Comparison of ENCODE assay signal across 21 cellular contexts in the genomic region with DNA sequence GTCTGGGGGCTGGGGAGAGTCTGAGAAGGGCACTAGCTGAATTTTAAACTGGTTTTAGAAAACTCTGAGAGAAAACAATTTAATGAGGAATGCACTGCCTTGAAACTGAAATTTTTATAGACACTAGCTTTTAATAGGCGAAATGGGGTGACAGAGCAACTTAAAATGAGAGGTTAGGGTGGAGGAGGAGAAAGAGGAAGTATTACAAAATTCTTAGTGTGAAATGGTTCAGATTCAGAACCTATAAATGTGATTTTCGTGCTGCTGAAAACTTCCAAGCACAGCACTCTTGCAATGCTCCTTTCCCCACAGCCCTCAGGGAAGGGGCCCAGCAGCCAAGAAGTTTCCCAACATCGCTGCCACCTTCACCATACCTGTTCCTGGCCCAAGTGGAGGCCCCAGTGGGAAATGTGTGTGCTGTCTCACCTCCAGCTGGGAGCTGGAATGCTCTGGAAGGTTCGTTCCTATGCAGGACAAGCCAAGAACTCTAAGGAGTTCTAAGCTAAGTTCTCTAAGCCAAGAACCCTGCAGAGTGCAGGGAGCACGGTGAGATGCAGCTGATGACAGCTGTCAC.
DNase-seq lines count a peak whose midpoint lies in the region; ATAC-seq, FAIRE-seq and TF ChIP-seq lines count a peak whose summit lies in the region.
"Had no signal": no experiment of that assay in that cellular context is flagged by ENCODE, and none has a peak within 500 bp of the region (broad histone marks: within the 10 kb centered on the region; RNA-seq: fewer than 3 reads in every experiment).

No MANE protein-coding gene starts in this region.

- H3K36me3 ChIP-seq in SK-N-MC (ENCODE audit: insufficient read depth, low read length) (no peaks in the 10 kb centered on the region), kidney (ENCODE audit: control insufficient read depth in 1 of 2, insufficient read depth in 2 of 2, low read length in 2 of 2) (no peaks in the 10 kb centered on the region)
- no peaks in the 10 kb centered on the region for H3K36me3 ChIP-seq in naive thymus-derived CD4-positive, alpha-beta T cell (ENCODE audit: control insufficient read depth in 2 of 3, insufficient read depth in 3 of 3, low read length in 3 of 3)
- H3K36me3 ChIP-seq: neutrophil had no signal

- H3K27me3 ChIP-seq in naive thymus-derived CD4-positive, alpha-beta T cell (ENCODE audit: control insufficient read depth in 2 of 2, insufficient read depth in 2 of 2, low read length in 2 of 2), result no peaks in the 10 kb centered on the region
- H3K27me3 ChIP-seq: neutrophil had no signal

- peak overlapping the region; percentile 77 for H3K27ac ChIP-seq in SK-N-MC
- no peak overlapping the region for H3K27ac ChIP-seq in naive thymus-derived CD4-positive, alpha-beta T cell (ENCODE audit: low read depth, low read length)
- H3K27ac ChIP-seq in kidney (ENCODE audit: low read depth in 2 of 2, low read length in 2 of 2), result no peak overlapping the region
- H3K27ac ChIP-seq: epithelial cell of prostate, neutrophil, psoas muscle had no signal

- H3K27ac Mint-ChIP-seq in CD14-positive monocyte, result peak overlapping the region; percentile 83 to 94 (median 92)
- peak overlapping the region in 5 of 9 donors; percentile 18 to 65 (median 56) for H3K27ac Mint-ChIP-seq in naive thymus-derived CD4-positive, alpha-beta T cell
- H3K27ac Mint-ChIP-seq: activated naive CD8-positive, alpha-beta T cell treated with anti-CD3 and anti-CD28 coated beads, Interleukin-2, amount 10 ng/mL, durations not matched to agents 7 days and 5 days; activated T-helper 2 cell treated with anti-CD3 and anti-CD28 coated beads, Interferon-gamma antibody, Interleukin-2, Interleukin-4, amounts not matched to agents 10 μg/mL and 5 μg/mL and 100 μg/mL, durations not matched to agents 14 hours and 24 hours and 36 hours had no signal

- H3K9me3 ChIP-seq in SK-N-MC (ENCODE audit: low read depth, low read length) (no peaks in the 10 kb centered on the region), kidney (ENCODE audit: control insufficient read depth in 1 of 2, low read length in 2 of 2) (no peaks in the 10 kb centered on the region)
- H3K9me3 ChIP-seq in naive thymus-derived CD4-positive, alpha-beta T cell (ENCODE audit: control insufficient read depth in 2 of 3, low read length in 3 of 3), result no peaks in the 10 kb centered on the region
- H3K9me3 ChIP-seq: mucosa of descending colon, neutrophil, psoas muscle had no signal

- TF ChIP-seq CTCF in CD14-positive monocyte (IDR thresholded peaks at IDR 0.05), result no peak
- no peak for TF ChIP-seq CTCF in LNCaP clone FGC (IDR thresholded peaks at IDR 0.05; ENCODE audit: control insufficient read depth, extremely low read depth, insufficient read depth)
- TF ChIP-seq CTCF in kidney (IDR thresholded peaks at IDR 0.05; ENCODE audit: borderline replicate concordance, extremely low read depth, insufficient read depth), result no peak

- peaks cover 0 to 3% (median 2%) of the 10 kb centered on the region in 3 donors for H3K27me3 Mint-ChIP-seq in CD14-positive monocyte (ENCODE audit: low read depth in 3 of 3)
- peaks cover 0 to 23% (median 0%) of the 10 kb centered on the region in 5 donors for H3K27me3 Mint-ChIP-seq in naive thymus-derived CD4-positive, alpha-beta T cell
- H3K27me3 Mint-ChIP-seq: activated naive CD8-positive, alpha-beta T cell treated with anti-CD3 and anti-CD28 coated beads, Interleukin-2, amount 10 ng/mL, durations not matched to agents 7 days and 5 days; central memory CD8-positive, alpha-beta T cell had no signal

- H3K4me3 Mint-ChIP-seq in CD14-positive monocyte, result peak overlapping the region; percentile 45 to 78
- no peak overlapping the region for H3K4me3 Mint-ChIP-seq in naive thymus-derived CD4-positive, alpha-beta T cell
- H3K4me3 Mint-ChIP-seq: activated naive CD8-positive, alpha-beta T cell treated with anti-CD3 and anti-CD28 coated beads, Interleukin-2, amount 10 ng/mL, durations not matched to agents 7 days and 5 days; central memory CD8-positive, alpha-beta T cell had no signal

- no peak for FAIRE-seq in kidney (lab: Jason Lieb, UNC)

- no peak for DNase-seq in CD14-positive monocyte (ENCODE audit: low spot score)
- no peak for DNase-seq in LNCaP clone FGC (ENCODE audit: low read depth)
- peak; percentile 26 for DNase-seq in SK-N-MC (ENCODE audit: low read depth, low spot score)
- DNase-seq in naive thymus-derived CD4-positive, alpha-beta T cell, result no peak
- no peak for DNase-seq in ureter (ENCODE audit: low spot score)
- no peak for DNase-seq in kidney
- DNase-seq: activated CD4-positive, alpha-beta T cell treated with anti-CD3 and anti-CD28 coated beads, Interleukin-2, amount 50 U/mL, for 48 hours; activated CD8-positive, alpha-beta memory T cell treated with anti-CD3 and anti-CD28 coated beads, Interleukin-2, amount 50 U/mL, for 48 hours; activated naive CD8-positive, alpha-beta T cell treated with anti-CD3 and anti-CD28 coated beads, Interleukin-2, amount 10 ng/mL, durations not matched to agents 7 days and 5 days; GOT3; left ventricle myocardium superior; mucosa of descending colon; NCI-H1694; OCI-M1; psoas muscle; Right ventricle myocardium superior had no signal

- H3K9me3 Mint-ChIP-seq in CD14-positive monocyte, result no peaks in the 10 kb centered on the region
- H3K9me3 Mint-ChIP-seq in naive thymus-derived CD4-positive, alpha-beta T cell, result no peaks in the 10 kb centered on the region
- H3K9me3 Mint-ChIP-seq: activated T-helper 2 cell treated with anti-CD3 and anti-CD28 coated beads, Interferon-gamma antibody, Interleukin-2, Interleukin-4, amounts not matched to agents 10 μg/mL and 5 μg/mL and 100 μg/mL, durations not matched to agents 14 hours and 24 hours and 36 hours; central memory CD8-positive, alpha-beta T cell had no signal

- intact Hi-C loops in CD14-positive monocyte (cut with micrococcal nuclease), result no loop called here
- intact Hi-C loops in naive thymus-derived CD4-positive, alpha-beta T cell (cut with micrococcal nuclease), result no loop called here
- intact Hi-C loops in kidney (cut with DNase I), result no loop called here

- CTCF ChIA-PET in naive thymus-derived CD4-positive, alpha-beta T cell (lab: Charles Lee), result no interaction called here

- H3K36me3 Mint-ChIP-seq in CD14-positive monocyte, result peaks cover 12 to 17% of the 10 kb centered on the region in 2 donors
- H3K36me3 Mint-ChIP-seq in naive thymus-derived CD4-positive, alpha-beta T cell, result peaks cover 0 to 26% (median 16%) of the 10 kb centered on the region in 5 donors

- 0 out of 2 replicates have a peak overlapping the region, but pooled peaks have one; percentile 8 for H3K4me3 ChIP-seq in LNCaP clone FGC (ENCODE audit: low read depth, low read length)
- peak overlapping the region; percentile 56 for H3K4me3 ChIP-seq in SK-N-MC
- no peak overlapping the region for H3K4me3 ChIP-seq in naive thymus-derived CD4-positive, alpha-beta T cell (ENCODE audit: low read length)
- no peak overlapping the region for H3K4me3 ChIP-seq in kidney (ENCODE audit: low read length in 2 of 2)
- H3K4me3 ChIP-seq: mucosa of descending colon, psoas muscle had no signal

- H3K4me1 ChIP-seq in naive thymus-derived CD4-positive, alpha-beta T cell (ENCODE audit: control insufficient read depth in 2 of 2, insufficient read depth in 2 of 2, low read length in 2 of 2), result no peaks in the 10 kb centered on the region
- peaks cover 0 to 2% of the 10 kb centered on the region in 2 donors for H3K4me1 ChIP-seq in kidney (ENCODE audit: control insufficient read depth in 1 of 2, insufficient read depth in 1 of 2, low read depth in 1 of 2, low read length in 2 of 2)
- H3K4me1 ChIP-seq: psoas muscle had no signal

- peaks cover 44% of the 10 kb centered on the region for H3K4me1 Mint-ChIP-seq in CD14-positive monocyte
- H3K4me1 Mint-ChIP-seq in naive thymus-derived CD4-positive, alpha-beta T cell, result peaks cover 7 to 34% (median 24%) of the 10 kb centered on the region in 7 donors

- POLR2A ChIA-PET in naive thymus-derived CD4-positive, alpha-beta T cell (lab: Charles Lee), result no interaction called here

- H3K9ac ChIP-seq in SK-N-MC (ENCODE audit: insufficient read length) (no peak overlapping the region), kidney (ENCODE audit: low read length in 2 of 2) (no peak overlapping the region)

- peak; percentile 36 for ATAC-seq in naive thymus-derived CD4-positive, alpha-beta T cell
- no peak for ATAC-seq in GM18873 (IDR thresholded peaks at IDR 0.05; ENCODE audit: low FRiP score, unreplicated experiment)
- ATAC-seq: left ventricle myocardium superior, mucosa of descending colon, psoas muscle had no signal

Comparison
In these comparisons a context has a peak if more than half of its experiments do, and no peak if none do; other contexts are left out.
1. H3K4me3 Mint-ChIP-seq: peak in CD14-positive monocyte (2 of 2); none in naive thymus-derived CD4-positive, alpha-beta T cell (0 of 10).
2. H3K4me3 ChIP-seq: peak in LNCaP clone FGC (single experiment) and SK-N-MC (single experiment); none in naive thymus-derived CD4-positive, alpha-beta T cell (single experiment) and kidney (0 of 2).